In the genomic region with DNA sequence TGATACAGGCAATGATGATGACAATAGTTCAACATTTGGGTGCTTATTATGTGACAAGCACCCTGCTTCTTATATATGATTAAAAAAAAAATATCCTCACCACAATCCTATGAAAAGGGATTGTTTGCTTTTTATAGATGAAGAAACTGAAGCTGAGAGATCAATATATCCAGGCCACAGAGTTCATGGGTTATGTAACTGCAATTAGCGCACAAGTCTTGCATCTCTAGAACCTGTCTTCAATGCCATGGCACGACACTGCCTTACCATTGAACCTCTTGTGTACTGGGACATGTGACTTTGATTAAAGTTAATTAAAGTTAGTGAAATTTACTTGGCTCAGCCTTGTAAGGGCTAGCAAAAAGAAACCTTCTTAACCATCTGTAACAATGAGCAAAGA, we compare ENCODE assay signal across 5 cellular contexts.
"Had no signal": no experiment of that assay in that cellular context is flagged by ENCODE, and none has a peak within 500 bp of the region (broad histone marks: within the 10 kb centered on the region; RNA-seq: fewer than 3 reads in every experiment).

No MANE protein-coding gene starts in this region.

- DNase-seq: IMR-90, KBM-7, KG1 had no signal

- ATAC-seq: HepG2, K562 had no signal
